Comparison of ENCODE assay signal across 8 cellular contexts in genomic region chr11:123103326-123103980, GRCh38. TPM values are rescaled to one million over a fixed set of nuclear protein-coding genes. Genes with fewer than 3 reads are reported as not detected.
DNase-seq lines count a peak whose midpoint lies in the region; ATAC-seq and TF ChIP-seq lines count a peak whose summit lies in the region.

No MANE protein-coding gene starts in this region.

- peaks cover 7% of the 10 kb centered on the region for H3K4me1 Mint-ChIP-seq in progenitor cell of endocrine pancreas (ENCODE audit: low read depth)

- H3K27ac ChIP-seq in adrenal gland (no peak overlapping the region), cardiac muscle cell (no peak overlapping the region)

- H3K27me3 ChIP-seq in NT2/D1 (ENCODE audit: insufficient read depth, insufficient read length) (no peaks in the 10 kb centered on the region), adrenal gland (no peaks in the 10 kb centered on the region), cardiac muscle cell (no peaks in the 10 kb centered on the region)

- DNase-seq in DMS153 treated with DMSO at 0.1 percent for 48 hours (lab: John Stamatoyannopoulos, UW; ENCODE audit: unreplicated experiment): peak; percentile 58
- peak; percentile 16 for DNase-seq in HuH-7.5 (ENCODE audit: low spot score)
- peak; percentile 32 for DNase-seq in NT2/D1 (ENCODE audit: low read depth, low spot score)
- DNase-seq in adrenal gland: peak; percentile 42 to 85 (median 61)
- DNase-seq in cardiac muscle cell (ENCODE audit: low read depth in 1 of 2, low spot score in 1 of 2): peak; percentile 70 to 80
- DNase-seq in progenitor cell of endocrine pancreas (ENCODE audit: low spot score, unreplicated experiment): no peak

- no peak for TF ChIP-seq POLR2A in adrenal gland (IDR thresholded peaks at IDR 0.05)

- no peaks in the 10 kb centered on the region for H3K9me3 Mint-ChIP-seq in progenitor cell of endocrine pancreas (ENCODE audit: low read depth)

- H3K4me1 ChIP-seq in NT2/D1 (ENCODE audit: insufficient read depth, insufficient read length) (no peaks in the 10 kb centered on the region), adrenal gland (replicated peaks in 1 of 2) (peaks cover 14 to 21% of the 10 kb centered on the region in 2 donors), cardiac muscle cell (ENCODE audit: low read depth) (no peaks in the 10 kb centered on the region)

- H3K36me3 Mint-ChIP-seq in progenitor cell of endocrine pancreas (ENCODE audit: insufficient read depth): no peaks in the 10 kb centered on the region

- H3K9ac ChIP-seq in NT2/D1 (ENCODE audit: insufficient read length, low read depth): no peak overlapping the region

- intact Hi-C loops in adrenal gland (cut with DNase I): loop anchor here in 1 of 2 donors (5.0 kb wide), 1 partner anchor 149 kb away; no protein-coding TSS in a partner anchor

- peak overlapping the region; percentile 21 for H3K27ac Mint-ChIP-seq in progenitor cell of endocrine pancreas

- no peaks in the 10 kb centered on the region for H3K9me3 ChIP-seq in NT2/D1 (ENCODE audit: insufficient read depth, low read length)
- H3K9me3 ChIP-seq in adrenal gland (replicated peaks in 1 of 3): no peaks in the 10 kb centered on the region
- no peaks in the 10 kb centered on the region for H3K9me3 ChIP-seq in cardiac muscle cell (ENCODE audit: low read depth)

- peaks cover 3% of the 10 kb centered on the region for H3K27me3 Mint-ChIP-seq in progenitor cell of endocrine pancreas

- no peak overlapping the region for H3K4me3 Mint-ChIP-seq in progenitor cell of endocrine pancreas (ENCODE audit: low read depth)

- H3K4me3 ChIP-seq in NT2/D1 (ENCODE audit: insufficient read length, low read depth) (no peak overlapping the region), adrenal gland (no peak overlapping the region), cardiac muscle cell (no peak overlapping the region)

- no peaks in the 10 kb centered on the region for H3K36me3 ChIP-seq in NT2/D1 (ENCODE audit: insufficient read depth, insufficient read length, low read length)
- no peaks in the 10 kb centered on the region for H3K36me3 ChIP-seq in adrenal gland (replicated peaks in 1 of 2)
- no peaks in the 10 kb centered on the region for H3K36me3 ChIP-seq in cardiac muscle cell

- WGBS in adrenal gland, 4 donors: 48% methylated on average over 8 of the region's 8 CpGs

- TF ChIP-seq CTCF in adrenal gland (IDR thresholded peaks at IDR 0.05) (peak; percentile 60 to 82 (median 72)), cardiac muscle cell (IDR thresholded peaks at IDR 0.05; ENCODE audit: low read depth, low read length) (peak; percentile 67), progenitor cell of endocrine pancreas (IDR thresholded peaks at IDR 0.05; ENCODE audit: unreplicated experiment) (peak; percentile 66)

- ATAC-seq in HG02623 (IDR thresholded peaks at IDR 0.05; ENCODE audit: unreplicated experiment) (no peak), GM21717 (IDR thresholded peaks at IDR 0.05; ENCODE audit: unreplicated experiment) (no peak)

RNA-seq across cellular contexts. Expression of gene HSPA8, which starts 41.5 kb away (rescaled TPM):
- total RNA-seq in adrenal gland (1,000 to 10,000 TPM in 1 of 8 donors, 100 to 1,000 TPM in 7; 464 to 2,466 (median 820) TPM), cardiac muscle cell (386 and 958 TPM in 2 replicates), progenitor cell of endocrine pancreas (1,127 and 1,140 TPM in 2 replicates)
- polyA plus RNA-seq in adrenal gland (1,000 to 10,000 TPM in 1 of 3 donors, 100 to 1,000 TPM in 1, 10 to 100 TPM in 1; 81.6 to 4,262 (median 125) TPM), cardiac muscle cell (325 and 839 TPM in 2 replicates)
